28 cellular contexts compared by ENCODE assay signal in the genomic region with DNA sequence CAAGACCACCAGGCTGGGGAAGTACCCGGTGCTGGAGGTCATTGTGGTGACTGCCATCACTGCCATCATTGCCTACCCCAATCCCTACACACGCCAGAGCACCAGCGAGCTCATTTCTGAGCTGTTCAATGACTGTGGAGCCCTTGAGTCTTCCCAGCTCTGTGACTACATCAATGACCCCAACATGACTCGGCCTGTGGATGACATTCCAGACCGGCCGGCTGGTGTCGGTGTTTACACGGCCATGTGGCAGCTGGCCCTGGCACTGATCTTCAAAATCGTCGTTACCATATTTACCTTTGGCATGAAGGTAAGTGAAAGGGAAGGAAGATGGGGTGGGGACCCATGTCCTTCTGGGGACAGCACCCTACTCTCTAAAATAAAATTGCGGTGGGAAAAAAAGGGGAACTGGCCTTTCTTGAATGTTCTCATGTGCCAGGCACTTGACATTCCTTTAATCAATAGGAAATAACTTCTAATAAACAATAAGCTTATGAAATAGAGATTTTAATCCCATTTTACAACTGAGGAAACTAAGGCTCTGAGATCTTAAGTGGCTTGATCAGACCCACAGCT. TPM values are rescaled to one million over a fixed set of nuclear protein-coding genes. Genes with fewer than 3 reads are reported as not detected.
"Had no signal": no experiment of that assay in that cellular context is flagged by ENCODE, and none has a peak within 500 bp of the region (broad histone marks: within the 10 kb centered on the region; RNA-seq: fewer than 3 reads in every experiment).

No MANE protein-coding gene starts in this region.

- H3K4me1 ChIP-seq: colonic mucosa, stomach, suprapubic skin, tibial artery, upper lobe of right lung had no signal

- H3K4me3 ChIP-seq: colonic mucosa, hepatocyte, lung, mucosa of descending colon, skin epidermis, stomach, suprapubic skin, tibial artery, upper lobe of right lung had no signal

- H3K27me3 ChIP-seq: colonic mucosa, hepatocyte, stomach, suprapubic skin, tibial artery, upper lobe of right lung had no signal

- H3K9me3 Mint-ChIP-seq: activated CD4-positive, alpha-beta memory T cell treated with anti-CD3 and anti-CD28 coated beads, Interleukin-2, amount 10 ng/mL, durations not matched to agents 7 days and 5 days; activated CD4-positive, alpha-beta T cell treated with anti-CD3 and anti-CD28 coated beads, Interleukin-2, amount 10 ng/mL, durations not matched to agents 7 days and 5 days; activated T-helper 2 cell treated with anti-CD3 and anti-CD28 coated beads, Interferon-gamma antibody, Interleukin-2, Interleukin-4, amounts not matched to agents 10 μg/mL and 5 μg/mL and 100 μg/mL, durations not matched to agents 14 hours and 24 hours and 36 hours had no signal

- H3K4me1 Mint-ChIP-seq: activated CD4-positive, alpha-beta memory T cell treated with anti-CD3 and anti-CD28 coated beads, Interleukin-2, amount 10 ng/mL, durations not matched to agents 7 days and 5 days; activated CD4-positive, alpha-beta T cell treated with anti-CD3 and anti-CD28 coated beads, Interleukin-2, amount 10 ng/mL, durations not matched to agents 7 days and 5 days; nephron; T-helper 17 cell had no signal

- H3K9me3 ChIP-seq: colonic mucosa, mucosa of descending colon, stomach, suprapubic skin, tibial artery, upper lobe of right lung had no signal

- H3K4me2 ChIP-seq: hepatocyte had no signal

- FAIRE-seq: endometrium, frontal cortex, keratinocyte had no signal

- DNase-seq: activated CD4-positive, alpha-beta memory T cell treated with anti-CD3 and anti-CD28 coated beads, Interleukin-2, amount 10 ng/mL, durations not matched to agents 7 days and 5 days; activated CD4-positive, alpha-beta T cell treated with anti-CD3 and anti-CD28 coated beads for 1 hour; activated CD4-positive, alpha-beta T cell treated with anti-CD3 and anti-CD28 coated beads, Interleukin-2, amount 10 ng/mL, durations not matched to agents 7 days and 5 days; activated T-cell treated with anti-CD3 and anti-CD28 coated beads, Interleukin-2, amount 50 U/mL, for 48 hours; anterior cingulate cortex; cerebellar nuclear complex; colonic mucosa; effector CD8-positive, alpha-beta T cell; mucosa of descending colon; stimulated activated CD4-positive, alpha-beta T cell treated with anti-CD3 and anti-CD28 coated beads, Interleukin-12 subunit alpha, Interleukin-12 subunit beta, amount 100 ng/mL, for 4 hours; stimulated activated CD4-positive, alpha-beta T cell treated with anti-CD3 and anti-CD28 coated beads, Interleukin-4, amount 100 ng/mL, for 1 hour; stomach; SW 1271; T-helper 17 cell; T1000; tibial artery; upper lobe of right lung had no signal

- H3K4me3 Mint-ChIP-seq: activated CD4-positive, alpha-beta memory T cell treated with anti-CD3 and anti-CD28 coated beads, Interleukin-2, amount 10 ng/mL, durations not matched to agents 7 days and 5 days; activated CD4-positive, alpha-beta T cell treated with anti-CD3 and anti-CD28 coated beads, Interleukin-2, amount 10 ng/mL, durations not matched to agents 7 days and 5 days; activated naive CD8-positive, alpha-beta T cell; nephron; T-helper 17 cell had no signal

- H2AFZ ChIP-seq: hepatocyte had no signal

- H3K27ac Mint-ChIP-seq: activated CD4-positive, alpha-beta memory T cell treated with anti-CD3 and anti-CD28 coated beads, Interleukin-2, amount 10 ng/mL, durations not matched to agents 7 days and 5 days; activated CD4-positive, alpha-beta T cell treated with anti-CD3 and anti-CD28 coated beads, Interleukin-2, amount 10 ng/mL, durations not matched to agents 7 days and 5 days; activated naive CD8-positive, alpha-beta T cell; activated T-helper 2 cell treated with anti-CD3 and anti-CD28 coated beads, Interferon-gamma antibody, Interleukin-2, Interleukin-4, amounts not matched to agents 10 μg/mL and 5 μg/mL and 100 μg/mL, durations not matched to agents 14 hours and 24 hours and 36 hours; nephron; T-helper 17 cell had no signal

- H3K27me3 Mint-ChIP-seq: activated CD4-positive, alpha-beta T cell treated with anti-CD3 and anti-CD28 coated beads, Interleukin-2, amount 10 ng/mL, durations not matched to agents 7 days and 5 days; activated naive CD8-positive, alpha-beta T cell; T-helper 17 cell had no signal

- H3K27ac ChIP-seq: colonic mucosa, hepatocyte, skin epidermis, stomach, suprapubic skin, tibial artery, upper lobe of right lung had no signal

- H3K36me3 Mint-ChIP-seq: activated naive CD8-positive, alpha-beta T cell had no signal

- H3K79me2 ChIP-seq: hepatocyte had no signal

- ATAC-seq: mucosa of descending colon, sciatic nerve, T-helper 17 cell, upper lobe of right lung had no signal

- H3K36me3 ChIP-seq: colonic mucosa, suprapubic skin, upper lobe of right lung had no signal

RNA-seq across cellular contexts. Expression of a gene that starts 51.6 kb away (rescaled TPM):
- total RNA-seq: activated CD4-positive, alpha-beta memory T cell treated with anti-CD3 and anti-CD28 coated beads, Interleukin-2, amount 10 ng/mL, durations not matched to agents 7 days and 5 days; activated CD4-positive, alpha-beta T cell treated with anti-CD3 and anti-CD28 coated beads, Interleukin-2, amount 10 ng/mL, durations not matched to agents 7 days and 5 days had no signal
